ENCODE assay signal across 8 cellular contexts in the genomic region with DNA sequence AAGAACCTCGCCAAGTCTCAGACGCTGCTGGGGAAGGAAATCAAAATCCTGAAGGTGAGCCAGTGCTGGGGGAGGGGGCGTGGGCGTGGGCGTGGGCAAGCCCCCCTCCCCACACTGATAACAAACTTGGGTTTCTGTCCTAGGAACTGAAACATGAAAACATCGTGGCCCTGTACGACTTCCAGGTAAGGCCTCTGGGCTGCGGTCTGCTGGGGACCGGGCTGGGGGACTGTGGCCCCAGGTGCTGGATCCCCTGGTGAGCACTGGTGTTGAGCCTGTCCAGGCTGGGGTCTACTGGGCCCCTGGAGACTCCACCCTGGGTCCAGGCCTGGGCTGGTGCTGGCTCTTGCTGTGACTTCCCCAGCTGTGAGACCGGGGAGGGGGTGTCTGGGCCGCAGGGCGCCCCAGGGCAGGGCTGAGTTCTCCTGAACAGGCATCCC. TPM values are rescaled to one million over a fixed set of nuclear protein-coding genes. Genes with fewer than 3 reads are reported as not detected.
A peak's percentile ranks its signal among the peaks of the same experiment; 100 is the strongest.
DNase-seq lines count a peak whose midpoint lies in the region; ATAC-seq and TF ChIP-seq lines count a peak whose summit lies in the region.

No MANE protein-coding gene starts in this region.

- no peaks in the 10 kb centered on the region for H3K27me3 Mint-ChIP-seq in WTC11 (ENCODE audit: low read depth)

- H3K4me3 ChIP-seq in fibroblast of villous mesenchyme (ENCODE audit: low read depth, low read length) (peak overlapping the region; percentile 73), skin epidermis (peak overlapping the region; percentile 57 to 75 (median 62))

- peaks cover 8% of the 10 kb centered on the region; the same call in 1 of the 2 replicates for H3K4me1 Mint-ChIP-seq in WTC11

- H3K4me3 Mint-ChIP-seq in WTC11: peak overlapping the region; percentile 71

- TF ChIP-seq CTCF in WTC11 (IDR thresholded peaks at IDR 0.05) (no peak), fibroblast of villous mesenchyme (IDR thresholded peaks at IDR 0.05; ENCODE audit: insufficient read depth, low read depth, low read length) (no peak)

- DNase-seq in D341Med (ENCODE audit: low spot score) (peak; percentile 49), WTC11 (ENCODE audit: low spot score) (no peak), fibroblast of villous mesenchyme (ENCODE audit: low read depth) (peak; percentile 13), NCI-H526 treated with DMSO at 0.1 percent for 48 hours (lab: John Stamatoyannopoulos, UW) (no peak), NCI-H510A treated with DMSO at 0.1 percent for 48 hours (lab: John Stamatoyannopoulos, UW) (no peak), COLO668 (lab: John Stamatoyannopoulos, UW; ENCODE audit: unreplicated experiment) (no peak)

- no peaks in the 10 kb centered on the region for H3K36me3 Mint-ChIP-seq in WTC11

- peak overlapping the region in 20 of 21 experiments; percentile 64 to 95 (median 86) for H3K27ac ChIP-seq in skin epidermis

- ATAC-seq in HG02623 (IDR thresholded peaks at IDR 0.05; ENCODE audit: unreplicated experiment) (peak; percentile 5), WTC11 (no peak)

- peak overlapping the region; percentile 84 for H3K27ac Mint-ChIP-seq in WTC11

- CTCF ChIA-PET in WTC11 (lab: Charles Lee): no interaction called here

- no peaks in the 10 kb centered on the region for H3K9me3 Mint-ChIP-seq in WTC11

- POLR2A ChIA-PET in WTC11 (lab: Charles Lee): interaction anchor here (1.3 kb wide), 1 partner anchor 34 kb away, joined by 6 read pairs; no protein-coding TSS in a partner anchor

TF ChIP-seq in WTC11, 78 proteins besides CTCF, POLR2A, EP300 and RAD21:
- TF ChIP-seq FOXJ3 (CRISPR knock-in tag; IDR thresholded peaks at IDR 0.05; ENCODE audit: borderline replicate concordance) (no peak), ZNF423 (CRISPR knock-in tag; IDR thresholded peaks at IDR 0.05) (0 out of 2 replicates have a peak, but pooled peaks have one; percentile 9)

RNA-seq across cellular contexts. Expression of a gene that starts 1.2 kb away (rescaled TPM):
- total RNA-seq in WTC11 (2021) (55.5 to 67.8 TPM (median 62.5 TPM) in 3 replicates), fibroblast of villous mesenchyme (9.3 and 11.7 TPM in 2 replicates)

RNA-seq across cellular contexts. Expression of a gene that starts 33.4 kb away (rescaled TPM):
- total RNA-seq in WTC11 (2021) (76.2 to 97.4 TPM (median 85.2 TPM) in 3 replicates), fibroblast of villous mesenchyme (10.0 and 13.0 TPM in 2 replicates)

RNA-seq across cellular contexts. Expression of a gene that starts 54.1 kb away (rescaled TPM):
- total RNA-seq in WTC11 (2021): 73.0 to 76.7 TPM (median 75.8 TPM) in 3 replicates
- total RNA-seq in fibroblast of villous mesenchyme: 13.0 and 13.2 TPM in 2 replicates

Comparison
In these comparisons a context has a peak if more than half of its experiments do, and no peak if none do; other contexts are left out.
1. DNase-seq: peak in D341Med (single experiment) and fibroblast of villous mesenchyme (single experiment); none in WTC11 (single experiment), NCI-H526 treated with DMSO at 0.1 percent for 48 hours (single experiment), NCI-H510A treated with DMSO at 0.1 percent for 48 hours (single experiment) and COLO668 (single experiment).